ENCODE assay signal across 1 cellular context in the genomic region with DNA sequence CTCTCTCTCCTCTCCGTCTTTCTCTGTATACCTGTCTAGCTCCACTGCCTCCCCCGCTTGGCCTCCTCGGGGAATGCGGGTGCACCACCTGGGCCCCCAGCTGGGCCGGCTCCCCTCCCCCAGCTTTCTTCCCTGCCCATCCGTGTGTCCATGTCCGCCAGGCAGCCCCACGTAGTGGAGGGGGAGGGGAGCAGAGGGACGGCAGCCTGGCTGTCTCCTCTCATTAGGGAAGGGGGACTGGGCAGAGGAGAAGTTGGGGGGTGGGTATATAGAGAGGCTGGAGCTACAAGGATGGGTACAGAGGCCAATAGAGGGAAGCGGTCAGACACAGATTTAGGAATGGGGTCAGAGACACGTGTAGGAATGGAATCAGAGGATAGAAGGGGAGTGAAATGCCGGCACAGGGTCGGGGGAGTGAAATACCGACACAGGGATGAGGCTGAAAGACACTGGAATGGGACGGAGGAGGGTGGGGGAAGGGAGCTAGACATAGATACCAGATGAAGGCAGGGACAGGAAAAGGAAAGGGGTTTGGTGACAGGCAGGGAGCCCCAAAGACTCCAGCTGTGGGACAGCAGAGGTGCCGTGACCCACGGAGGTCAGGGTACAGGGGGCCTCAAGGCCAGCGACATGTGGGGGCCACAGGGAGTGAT.
TF ChIP-seq lines count a peak whose summit lies in the region.

No MANE protein-coding gene starts in this region.

TF ChIP-seq in neural cell, 6 proteins besides CTCF, POLR2A, EP300 and RAD21:
- no peak for TF ChIP-seq SMC3 (conservative IDR thresholded peaks at IDR 0.05; ENCODE audit: poor library complexity)
- TF ChIP-seq POLR2AphosphoS5 (IDR thresholded peaks at IDR 0.05): no peak
- TF ChIP-seq MXI1 (conservative IDR thresholded peaks at IDR 0.05; ENCODE audit: poor library complexity, severe bottlenecking): no peak
- TF ChIP-seq, protein P1, sequence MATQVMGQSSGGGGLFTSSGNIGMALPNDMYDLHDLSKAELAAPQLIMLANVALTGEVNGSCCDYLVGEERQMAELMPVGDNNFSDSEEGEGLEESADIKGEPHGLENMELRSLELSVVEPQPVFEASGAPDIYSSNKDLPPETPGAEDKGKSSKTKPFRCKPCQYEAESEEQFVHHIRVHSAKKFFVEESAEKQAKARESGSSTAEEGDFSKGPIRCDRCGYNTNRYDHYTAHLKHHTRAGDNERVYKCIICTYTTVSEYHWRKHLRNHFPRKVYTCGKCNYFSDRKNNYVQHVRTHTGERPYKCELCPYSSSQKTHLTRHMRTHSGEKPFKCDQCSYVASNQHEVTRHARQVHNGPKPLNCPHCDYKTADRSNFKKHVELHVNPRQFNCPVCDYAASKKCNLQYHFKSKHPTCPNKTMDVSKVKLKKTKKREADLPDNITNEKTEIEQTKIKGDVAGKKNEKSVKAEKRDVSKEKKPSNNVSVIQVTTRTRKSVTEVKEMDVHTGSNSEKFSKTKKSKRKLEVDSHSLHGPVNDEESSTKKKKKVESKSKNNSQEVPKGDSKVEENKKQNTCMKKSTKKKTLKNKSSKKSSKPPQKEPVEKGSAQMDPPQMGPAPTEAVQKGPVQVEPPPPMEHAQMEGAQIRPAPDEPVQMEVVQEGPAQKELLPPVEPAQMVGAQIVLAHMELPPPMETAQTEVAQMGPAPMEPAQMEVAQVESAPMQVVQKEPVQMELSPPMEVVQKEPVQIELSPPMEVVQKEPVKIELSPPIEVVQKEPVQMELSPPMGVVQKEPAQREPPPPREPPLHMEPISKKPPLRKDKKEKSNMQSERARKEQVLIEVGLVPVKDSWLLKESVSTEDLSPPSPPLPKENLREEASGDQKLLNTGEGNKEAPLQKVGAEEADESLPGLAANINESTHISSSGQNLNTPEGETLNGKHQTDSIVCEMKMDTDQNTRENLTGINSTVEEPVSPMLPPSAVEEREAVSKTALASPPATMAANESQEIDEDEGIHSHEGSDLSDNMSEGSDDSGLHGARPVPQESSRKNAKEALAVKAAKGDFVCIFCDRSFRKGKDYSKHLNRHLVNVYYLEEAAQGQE (IDR thresholded peaks at IDR 0.05; ENCODE audit: borderline replicate concordance): no peak
- no peak for TF ChIP-seq EZH2 (IDR thresholded peaks at IDR 0.05; ENCODE audit: borderline replicate concordance, insufficient read depth, low read length, poor library complexity, severe bottlenecking)
